Comparison of ENCODE assay signal across 8 cellular contexts in the genomic region with DNA sequence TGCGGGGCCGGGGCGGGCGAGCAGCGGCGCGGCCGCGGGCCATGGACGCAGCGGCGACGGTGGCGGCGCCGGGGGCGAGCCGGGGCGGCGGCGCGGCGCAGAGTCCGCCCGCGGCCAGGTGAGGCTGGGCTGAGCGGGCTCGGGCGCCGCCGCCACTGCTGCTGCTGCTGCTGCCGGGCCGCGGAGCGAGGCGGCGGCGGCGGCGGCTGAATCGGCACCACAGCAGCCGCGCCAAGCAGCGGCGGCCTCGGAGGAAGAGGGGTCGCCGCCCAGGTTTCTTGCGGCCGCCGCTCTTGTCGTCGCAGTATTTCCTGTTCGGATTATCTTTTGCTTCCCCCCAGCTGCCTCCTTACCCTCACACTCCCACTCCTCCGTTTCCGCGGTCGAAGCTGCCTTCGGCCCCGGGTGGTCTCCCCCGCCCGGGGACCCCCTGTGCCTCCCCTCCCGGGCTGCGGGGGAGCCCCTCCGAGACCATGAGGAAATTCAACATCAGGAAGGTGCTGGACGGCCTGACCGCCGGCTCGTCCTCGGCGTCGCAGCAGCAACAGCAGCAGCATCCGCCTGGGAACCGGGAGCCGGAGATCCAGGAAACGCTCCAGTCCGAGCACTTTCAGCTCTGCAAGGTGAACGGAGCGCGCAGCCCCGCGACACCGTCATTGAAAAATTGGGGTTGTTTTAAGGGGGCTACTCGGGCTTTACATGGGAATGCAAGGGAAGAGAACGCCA. TPM values are rescaled to one million over a fixed set of nuclear protein-coding genes. Genes with fewer than 3 reads are reported as not detected.
DNase-seq lines count a peak whose midpoint lies in the region; ATAC-seq and TF ChIP-seq lines count a peak whose summit lies in the region.

A gene (plus strand): TSS at position 358 of the 726 bp plus-strand sequence. CDS start 116 bp downstream, at position 474.

- peaks cover 39 to 48% (median 41%) of the 10 kb centered on the region in 3 donors for H3K4me1 Mint-ChIP-seq in T-cell

- ATAC-seq in GM19463 (IDR thresholded peaks at IDR 0.05; ENCODE audit: unreplicated experiment) (peak; percentile 29), HG03571 (IDR thresholded peaks at IDR 0.05; ENCODE audit: unreplicated experiment) (peak; percentile 21), T-cell (replicated peaks in 1 of 4) (peak; percentile 20 to 42 (median 26)), left ventricle myocardium superior (peak; percentile 8)

- in situ Hi-C loops in Caki2 (cut with HindIII; ENCODE audit: low pct_unique_long_range_greater_than_20kb, low sequenced_read_pairs), result no loop called here

- peak within 1 kb of the TSS; percentile 90 to 98 (median 93) for H3K4me3 Mint-ChIP-seq in T-cell

- intact Hi-C loops in left ventricle myocardium superior (cut with micrococcal nuclease), result no loop called here
- intact Hi-C loops in prostate gland (cut with DNase I), result loop anchor here (5.0 to 10.0 kb wide), 4 partner anchors 81 to 659 kb away; a partner anchor contains a TSS

- DNase-seq in Caki2 (ENCODE audit: low read depth), result peak; percentile 53
- peak in 32 of 34 experiments; percentile 12 to 59 (median 30) for DNase-seq in T-cell
- DNase-seq in amygdala (lab: John Stamatoyannopoulos, UW), result peak in 35 of 56 donors; percentile 4 to 59 (median 27)
- peak; percentile 62 for DNase-seq in left ventricle myocardium superior
- DNase-seq in prostate gland (ENCODE audit: low spot score), result peak; percentile 42
- no peak for DNase-seq in HPDE6-E6E7 (ENCODE audit: extremely low spot score)

- CTCF ChIA-PET in T-cell (lab: Charles Lee), result interaction anchor here in 1 of 2 donors (0.7 kb wide), 1 partner anchor 78 kb away, joined by 4 read pairs; no protein-coding TSS in a partner anchor

- H3K36me3 ChIP-seq in prostate gland, result no peaks in the 10 kb centered on the region

- TF ChIP-seq POLR2A in prostate gland (IDR thresholded peaks at IDR 0.05), result no peak

- TF ChIP-seq CTCF in prostate gland (IDR thresholded peaks at IDR 0.05), result no peak

- peak within 1 kb of the TSS; percentile 82 to 90 for H3K4me3 ChIP-seq in prostate gland

- no peaks in the 10 kb centered on the region for H3K27me3 Mint-ChIP-seq in T-cell

- no peaks in the 10 kb centered on the region for H3K4me1 ChIP-seq in prostate gland (replicated peaks)

- H3K9me3 ChIP-seq in prostate gland, result no peaks in the 10 kb centered on the region

- WGBS in prostate gland, result 1% methylated on average over 64 of the region's 85 CpGs

- H3K27ac ChIP-seq in prostate gland, result peak within 1 kb of the TSS; percentile 94 to 95

- peak within 1 kb of the TSS; percentile 97 to 98 for H3K27ac Mint-ChIP-seq in T-cell

- no peaks in the 10 kb centered on the region for H3K27me3 ChIP-seq in prostate gland (replicated peaks; ENCODE audit: insufficient read depth)

- POLR2A ChIA-PET in T-cell (lab: Charles Lee), result interaction anchor here (0.6 kb wide), 2 partner anchors 19 to 1059 kb away, joined by 3 to 4 read pairs; no protein-coding TSS in a partner anchor

- H3K9me3 Mint-ChIP-seq in T-cell, result no peaks in the 10 kb centered on the region

- H3K36me3 Mint-ChIP-seq in T-cell, result no peaks in the 10 kb centered on the region

RNA-seq across cellular contexts. Expression of the gene that starts here (rescaled TPM):
- total RNA-seq in Caki2 (2014; rRNA removed; shearing (Covaris generic); ENCODE audit: low replicate concordance), result 2.9 and 8.3 TPM in 2 replicates
- total RNA-seq in T-cell (10 to 100 TPM; 24.1 to 35.4 (median 27.8) TPM), left ventricle myocardium superior (16.8 TPM), prostate gland (10 to 100 TPM; 34.4 to 59.9 TPM)
